Comparison of ENCODE assay signal across 1 cellular context in the genomic region with DNA sequence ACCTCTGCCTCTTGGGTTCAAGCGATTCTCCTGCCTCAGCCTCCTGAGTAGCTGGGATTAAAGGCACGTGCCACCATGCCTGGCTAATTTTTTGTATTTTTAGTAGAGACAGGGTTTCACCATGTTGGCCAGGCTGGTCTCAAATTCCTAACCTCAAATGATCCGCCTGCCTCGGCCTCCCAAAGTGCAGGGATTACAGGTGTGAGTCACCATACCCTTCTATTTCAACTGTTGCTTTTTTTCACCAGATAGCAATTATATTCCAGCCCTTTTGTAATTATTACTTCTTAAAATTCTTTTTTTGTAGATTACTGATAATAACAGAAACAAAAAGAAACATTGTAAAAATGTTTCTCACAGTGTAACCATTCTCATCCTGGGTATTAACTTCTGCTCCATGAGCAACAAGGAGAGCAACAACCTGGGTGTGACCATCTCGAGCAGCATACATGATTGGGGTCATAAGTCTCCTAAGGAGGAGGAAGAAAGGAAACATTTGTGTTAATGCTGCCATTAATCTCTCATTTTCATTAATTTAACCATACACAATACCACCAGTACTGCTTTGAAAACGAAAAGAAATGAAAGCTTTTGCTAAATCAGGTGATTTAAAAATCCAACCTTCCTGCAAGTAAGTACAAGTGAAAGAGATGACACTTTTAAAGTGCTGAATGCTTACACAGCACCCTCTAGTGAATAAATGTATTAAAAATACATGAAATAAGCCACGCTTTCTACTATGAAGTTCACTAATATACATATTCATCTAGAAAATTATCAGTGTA.
TF ChIP-seq lines count a peak whose summit lies in the region.

No MANE protein-coding gene starts in this region.

TF ChIP-seq in Ishikawa, 13 proteins besides CTCF, POLR2A, EP300 and RAD21 (continued from another document):
- TF ChIP-seq TEAD4 (IDR thresholded peaks at IDR 0.05) (no peak), EGR1 (IDR thresholded peaks at IDR 0.05) (no peak), FOXM1 (IDR thresholded peaks at IDR 0.05; ENCODE audit: borderline replicate concordance, low read depth) (no peak)
